Comparison of ENCODE assay signal across 21 cellular contexts in the genomic region with DNA sequence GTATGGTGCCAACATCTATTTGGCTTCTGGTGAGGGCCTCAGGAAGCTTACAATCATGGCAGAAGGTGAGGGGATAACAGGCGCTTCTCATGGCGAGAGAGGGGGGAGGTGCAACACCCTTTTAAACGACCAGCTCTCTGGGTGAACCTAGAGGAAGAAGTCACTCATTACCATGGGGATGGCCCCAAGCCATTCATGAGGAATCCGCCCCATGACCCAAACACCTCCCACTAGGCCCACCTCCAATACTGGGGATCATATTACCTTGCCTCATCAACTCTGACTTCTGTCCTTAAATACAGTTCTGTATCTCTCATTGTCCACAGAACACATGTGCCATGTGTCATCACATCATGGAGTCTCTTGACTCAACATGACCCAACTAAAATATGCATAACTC. TPM values are rescaled to one million over a fixed set of nuclear protein-coding genes. Genes with fewer than 3 reads are reported as not detected.
"Had no signal": no experiment of that assay in that cellular context is flagged by ENCODE, and none has a peak within 500 bp of the region (broad histone marks: within the 10 kb centered on the region; RNA-seq: fewer than 3 reads in every experiment).

No MANE protein-coding gene starts in this region.

- ATAC-seq: activated CD4-positive, CD25-positive, alpha-beta regulatory T cell treated with anti-CD3 and anti-CD28 coated beads, Interleukin-2, amount 50 U/mL, for 24 hours; natural killer cell; sciatic nerve; stimulated activated effector memory CD8-positive, alpha-beta T cell treated with anti-CD3 and anti-CD28 coated beads, Interleukin-12 subunit alpha, Interleukin-12 subunit beta, amount 100 ng/mL, for 72 hours had no signal

- H3K4me1 ChIP-seq: parathyroid adenoma had no signal

- H3K4me3 Mint-ChIP-seq: activated T-helper 1 cell treated with anti-CD3 and anti-CD28 coated beads, Interleukin-12 subunit alpha, Interleukin-12 subunit beta, Interleukin-2, Interleukin-4 antibody, amounts not matched to agents 30 ng/mL and 10 ng/mL and 1 ng/mL, durations not matched to agents 14 hours and 24 hours and 36 hours; natural killer cell; stimulated activated effector memory CD8-positive, alpha-beta T cell treated with anti-CD3 and anti-CD28 coated beads, Interleukin-12 subunit alpha, Interleukin-12 subunit beta, amount 100 ng/mL, for 72 hours; type B pancreatic cell had no signal

- H3K4me3 ChIP-seq: dorsolateral prefrontal cortex, stomach had no signal

- H3K27ac ChIP-seq: dorsolateral prefrontal cortex, epithelial cell of prostate, parathyroid adenoma, stomach had no signal

- H3K36me3 Mint-ChIP-seq: activated naive CD4-positive, alpha-beta T cell treated with anti-CD3 and anti-CD28 coated beads, Interleukin-2, amount 50 U/mL, for 72 hours; natural killer cell; stimulated activated effector memory CD8-positive, alpha-beta T cell treated with anti-CD3 and anti-CD28 coated beads, Interleukin-12 subunit alpha, Interleukin-12 subunit beta, amount 100 ng/mL, for 72 hours; type B pancreatic cell had no signal

- H3K9me3 ChIP-seq: stomach had no signal

- H3K27ac Mint-ChIP-seq: activated naive CD4-positive, alpha-beta T cell treated with anti-CD3 and anti-CD28 coated beads, Interleukin-2, amount 50 U/mL, for 72 hours; activated T-helper 1 cell treated with anti-CD3 and anti-CD28 coated beads, Interleukin-12 subunit alpha, Interleukin-12 subunit beta, Interleukin-2, Interleukin-4 antibody, amounts not matched to agents 30 ng/mL and 10 ng/mL and 1 ng/mL, durations not matched to agents 14 hours and 24 hours and 36 hours; natural killer cell; stimulated activated effector memory CD8-positive, alpha-beta T cell treated with anti-CD3 and anti-CD28 coated beads, Interleukin-12 subunit alpha, Interleukin-12 subunit beta, amount 100 ng/mL, for 72 hours; type B pancreatic cell had no signal

- H3K4me1 Mint-ChIP-seq: natural killer cell; stimulated activated effector memory CD8-positive, alpha-beta T cell treated with anti-CD3 and anti-CD28 coated beads, Interleukin-12 subunit alpha, Interleukin-12 subunit beta, amount 100 ng/mL, for 72 hours had no signal

- H3K9me3 Mint-ChIP-seq: activated naive CD4-positive, alpha-beta T cell treated with anti-CD3 and anti-CD28 coated beads, Interleukin-2, amount 50 U/mL, for 72 hours; activated T-helper 1 cell treated with anti-CD3 and anti-CD28 coated beads, Interleukin-12 subunit alpha, Interleukin-12 subunit beta, Interleukin-2, Interleukin-4 antibody, amounts not matched to agents 30 ng/mL and 10 ng/mL and 1 ng/mL, durations not matched to agents 14 hours and 24 hours and 36 hours; natural killer cell; stimulated activated effector memory CD8-positive, alpha-beta T cell treated with anti-CD3 and anti-CD28 coated beads, Interleukin-12 subunit alpha, Interleukin-12 subunit beta, amount 100 ng/mL, for 72 hours; type B pancreatic cell had no signal

- DNase-seq: activated CD8-positive, alpha-beta memory T cell treated with anti-CD3 and anti-CD28 coated beads for 24 hours; activated CD8-positive, alpha-beta memory T cell treated with anti-CD3 and anti-CD28 coated beads, Interleukin-2, amount 50 U/mL, for 48 hours; activated gamma-delta T cell treated with Interleukin-2 at 50 U/mL for 16 hours; amniotic stem cell; dorsolateral prefrontal cortex; natural killer cell; stimulated activated CD4-positive, alpha-beta T cell treated with anti-CD3 and anti-CD28 coated beads, Interleukin-4, amount 100 ng/mL, for 24 hours; stomach; T-helper 1 cell; T-helper 9 cell had no signal

- H3K27me3 ChIP-seq: stomach had no signal

- H3K36me3 ChIP-seq: stomach had no signal

RNA-seq across cellular contexts. Expression of gene CLRN1, which starts 37.5 kb away (rescaled TPM):
- total RNA-seq: activated naive CD4-positive, alpha-beta T cell treated with anti-CD3 and anti-CD28 coated beads, Interleukin-2, amount 50 U/mL, for 72 hours; activated T-helper 1 cell treated with anti-CD3 and anti-CD28 coated beads, Interleukin-12 subunit alpha, Interleukin-12 subunit beta, Interleukin-2, Interleukin-4 antibody, amounts not matched to agents 30 ng/mL and 10 ng/mL and 1 ng/mL, durations not matched to agents 14 hours and 24 hours and 36 hours; cardiac septum; liver; natural killer cell; sciatic nerve; stomach; temporal lobe had no signal
- polyA plus RNA-seq: liver, stomach had no signal
